ENCODE assay signal across 8 cellular contexts in the genomic region with DNA sequence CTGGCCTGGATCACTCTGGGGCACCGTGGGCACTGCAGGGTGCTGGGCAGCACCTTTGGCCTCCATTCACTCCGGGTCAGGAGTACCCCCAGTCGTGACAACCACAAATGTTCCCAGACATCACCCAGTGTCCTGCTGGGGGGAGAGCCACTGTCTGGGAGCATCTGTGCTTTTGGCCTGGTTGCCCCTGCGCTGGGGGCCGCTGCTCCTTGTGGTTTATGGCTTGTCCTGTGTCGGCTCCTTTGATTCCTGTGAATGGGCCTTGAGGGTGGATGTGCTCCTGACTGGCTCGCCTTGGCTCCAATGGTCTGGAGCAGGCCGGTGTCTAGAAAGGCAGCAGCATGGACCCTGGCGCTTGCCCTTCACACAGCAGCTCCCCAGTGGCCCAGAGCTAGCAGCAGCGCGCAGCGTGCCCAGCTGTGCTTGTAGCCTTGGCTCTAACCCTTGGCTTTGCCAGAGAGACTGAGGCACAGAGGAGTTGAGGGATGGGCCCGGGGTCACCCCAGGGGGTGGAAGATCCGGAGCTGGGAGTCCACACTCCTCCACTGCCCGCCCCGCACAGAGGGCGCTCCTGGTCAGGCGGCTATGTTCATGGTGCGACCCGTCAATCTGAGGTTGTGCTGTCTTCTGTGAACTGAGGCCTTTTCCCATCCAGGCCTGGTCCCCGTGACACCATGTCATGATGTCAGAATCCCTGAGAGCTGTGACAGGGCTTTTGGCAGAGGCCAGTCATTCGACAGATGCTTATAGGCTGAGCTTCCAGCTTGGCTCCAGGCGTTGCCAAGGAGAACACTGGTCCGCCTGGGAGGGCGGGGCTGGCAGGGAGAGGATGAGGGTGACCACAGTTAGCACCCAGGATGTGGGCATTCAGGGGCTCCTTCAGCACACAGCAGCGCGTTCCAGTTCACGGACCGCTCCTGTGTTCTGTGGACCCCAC. TPM values are rescaled to one million over a fixed set of nuclear protein-coding genes. Genes with fewer than 3 reads are reported as not detected.
DNase-seq lines count a peak whose midpoint lies in the region; ATAC-seq and TF ChIP-seq lines count a peak whose summit lies in the region.

No MANE protein-coding gene starts in this region.

- no peaks in the 10 kb centered on the region for H3K9me3 ChIP-seq in BLaER1 treated with 17β-estradiol and CSF1 and Interleukin-3, amounts not matched to agents 10 nM and 100 nM (replicated peaks in 1 of 11)
- H3K9me3 ChIP-seq in OCI-LY7 (ENCODE audit: low read length) = no peaks in the 10 kb centered on the region

- H3K9me2 ChIP-seq in OCI-LY7 (ENCODE audit: insufficient read depth, low read length) = no peaks in the 10 kb centered on the region

- no TSS peak for BruUV-seq in OCI-LY7 (replicated peaks; lab: Mats Ljungman, UMichigan)

- H3K27ac ChIP-seq in BLaER1 treated with 17β-estradiol and CSF1 and Interleukin-3, amounts not matched to agents 10 nM and 100 nM = peak overlapping the region in 7 of 11 experiments; percentile 47 to 100 (median 100); a peak in 12 of 22 replicates
- no peak overlapping the region for H3K27ac ChIP-seq in OCI-LY7 (ENCODE audit: low read depth, low read length, poor library complexity, severe bottlenecking)

- H3K4me3 Mint-ChIP-seq in endothelial cell (ENCODE audit: unreplicated experiment) = peak overlapping the region; percentile 72
- H3K4me3 Mint-ChIP-seq in natural killer cell treated with Interleukin-12 subunit alpha and Interleukin-12 subunit beta and Interleukin-15 and Interleukin-18, amount 100 ng/mL, for 72 hours = peak overlapping the region; percentile 95

- H3K27me3 Mint-ChIP-seq in endothelial cell (ENCODE audit: unreplicated experiment) = peaks cover 20% of the 10 kb centered on the region
- no peaks in the 10 kb centered on the region for H3K27me3 Mint-ChIP-seq in natural killer cell treated with Interleukin-12 subunit alpha and Interleukin-12 subunit beta and Interleukin-15 and Interleukin-18, amount 100 ng/mL, for 72 hours

- 0 out of 20 replicates have a peak overlapping the region, but pooled peaks of 2 of the 10 experiments have one; percentile 9 to 100 for H3K4me3 ChIP-seq in BLaER1 treated with 17β-estradiol and CSF1 and Interleukin-3, amounts not matched to agents 10 nM and 100 nM
- no peak overlapping the region for H3K4me3 ChIP-seq in OCI-LY7 (ENCODE audit: low read depth, low read length, poor library complexity, severe bottlenecking)

- H3K79me2 ChIP-seq in OCI-LY7 (ENCODE audit: insufficient read depth, low read depth, low read length) = peaks cover 88% of the 10 kb centered on the region

- peak; percentile 5 to 17 for ATAC-seq in natural killer cell treated with Interleukin-12 subunit alpha and Interleukin-12 subunit beta and Interleukin-15 and Interleukin-18, amount 100 ng/mL, for 72 hours
- ATAC-seq in SK-N-SH treated with all-trans-retinoic acid at 6 μM for 48 hours = no peak

- no peaks in the 10 kb centered on the region for H3K9me3 Mint-ChIP-seq in endothelial cell (ENCODE audit: unreplicated experiment)
- no peaks in the 10 kb centered on the region for H3K9me3 Mint-ChIP-seq in natural killer cell treated with Interleukin-12 subunit alpha and Interleukin-12 subunit beta and Interleukin-15 and Interleukin-18, amount 100 ng/mL, for 72 hours

- TF ChIP-seq CTCF in OCI-LY7 (conservative IDR thresholded peaks at IDR 0.05; ENCODE audit: low read length) (no peak), endothelial cell (IDR thresholded peaks at IDR 0.05; ENCODE audit: unreplicated experiment) (no peak)

- H3K27me3 ChIP-seq in BLaER1 treated with 17β-estradiol and CSF1 and Interleukin-3, amounts not matched to agents 10 nM and 100 nM = no peaks in the 10 kb centered on the region

- DNase-seq in OCI-LY7 (ENCODE audit: low spot score) (no peak), endothelial cell (ENCODE audit: low spot score) (no peak), SW480 (ENCODE audit: low spot score) (no peak)
- DNase-seq in natural killer cell treated with Interleukin-12 subunit alpha and Interleukin-12 subunit beta and Interleukin-15 and Interleukin-18, amount 100 ng/mL, for 72 hours (ENCODE audit: low spot score) = no peak
- DNase-seq in stimulated activated CD4-positive, alpha-beta T cell treated with anti-CD3 and anti-CD28 coated beads, Interleukin-15, amount 100 ng/mL, for 24 hours = no peak
- DNase-seq in NK-92 treated with Interleukin-12 subunit alpha and Interleukin-12 subunit beta, amount 100 ng/mL, for 24 hours (lab: John Stamatoyannopoulos, UW) = no peak

- peaks cover 50 to 81% (median 69%) of the 10 kb centered on the region in 10 experiments for H3K4me1 ChIP-seq in BLaER1 treated with 17β-estradiol and CSF1 and Interleukin-3, amounts not matched to agents 10 nM and 100 nM
- peaks cover 16% of the 10 kb centered on the region for H3K4me1 ChIP-seq in OCI-LY7 (ENCODE audit: insufficient read depth, low read length, poor library complexity, severe bottlenecking)

- intact Hi-C loops in OCI-LY7 (cut with micrococcal nuclease; ENCODE audit: unreplicated experiment) = no loop called here

- peak overlapping the region; percentile 94 to 99 (median 96); a peak in 20 of 22 replicates for H3K4me2 ChIP-seq in BLaER1 treated with 17β-estradiol and CSF1 and Interleukin-3, amounts not matched to agents 10 nM and 100 nM
- 0 out of 2 replicates have a peak overlapping the region, but pooled peaks have one; percentile 99 for H3K4me2 ChIP-seq in OCI-LY7 (ENCODE audit: low read length)

- CTCF ChIA-PET in OCI-LY7 (lab: Charles Lee; ENCODE audit: unreplicated experiment) = no interaction called here

- H3K9ac ChIP-seq in BLaER1 treated with 17β-estradiol and CSF1 and Interleukin-3, amounts not matched to agents 10 nM and 100 nM = peak overlapping the region; percentile 100; a peak in 20 of 22 replicates

- peaks cover 39 to 79% (median 72%) of the 10 kb centered on the region in 11 experiments for H3K36me3 ChIP-seq in BLaER1 treated with 17β-estradiol and CSF1 and Interleukin-3, amounts not matched to agents 10 nM and 100 nM
- H3K36me3 ChIP-seq in OCI-LY7 (ENCODE audit: insufficient read depth, low read length) = peaks cover 80% of the 10 kb centered on the region

- peaks cover 81 to 85% (median 82%) of the 10 kb centered on the region in 11 experiments for H4K20me1 ChIP-seq in BLaER1 treated with 17β-estradiol and CSF1 and Interleukin-3, amounts not matched to agents 10 nM and 100 nM
- peaks cover 33% of the 10 kb centered on the region for H4K20me1 ChIP-seq in OCI-LY7 (ENCODE audit: insufficient read depth, low read length)

- peaks cover 34% of the 10 kb centered on the region for H3K4me1 Mint-ChIP-seq in endothelial cell (ENCODE audit: unreplicated experiment)
- peaks cover 59 to 60% of the 10 kb centered on the region in 2 donors for H3K4me1 Mint-ChIP-seq in natural killer cell treated with Interleukin-12 subunit alpha and Interleukin-12 subunit beta and Interleukin-15 and Interleukin-18, amount 100 ng/mL, for 72 hours (ENCODE audit: low read depth in 2 of 2)

- H2AFZ ChIP-seq in OCI-LY7 (ENCODE audit: low read length) = no peak overlapping the region

- peak overlapping the region; percentile 21 for H3K27ac Mint-ChIP-seq in endothelial cell (ENCODE audit: unreplicated experiment)
- H3K27ac Mint-ChIP-seq in natural killer cell treated with Interleukin-12 subunit alpha and Interleukin-12 subunit beta and Interleukin-15 and Interleukin-18, amount 100 ng/mL, for 72 hours = peak overlapping the region; percentile 89 to 94

- H3K36me3 Mint-ChIP-seq in endothelial cell (ENCODE audit: low read depth, unreplicated experiment) = peaks cover 10% of the 10 kb centered on the region
- H3K36me3 Mint-ChIP-seq in natural killer cell treated with Interleukin-12 subunit alpha and Interleukin-12 subunit beta and Interleukin-15 and Interleukin-18, amount 100 ng/mL, for 72 hours = peaks cover 5% of the 10 kb centered on the region

- POLR2A ChIA-PET in OCI-LY7 (lab: Charles Lee) = no interaction called here

TF ChIP-seq in SK-N-SH treated with all-trans-retinoic acid at 6 μM for 48 hours, 23 proteins besides CTCF, POLR2A, EP300 and RAD21 (continues in another document):
- TF ChIP-seq GLIS3 (CRISPR knock-in tag; IDR thresholded peaks at IDR 0.05) = no peak

RNA-seq across cellular contexts. Expression of gene DAZAP1, which starts 4.1 kb away (rescaled TPM):
- 170 and 210 TPM in 2 replicates for total RNA-seq in OCI-LY7 (2014; rRNA removed; shearing (Covaris generic))
- total RNA-seq in OCI-LY7 (2022) = 373 and 383 TPM in 2 replicates
- 145 TPM for total RNA-seq in endothelial cell (ENCODE audit: unreplicated experiment)
- 100 to 1,000 TPM; 233 to 282 TPM for total RNA-seq in natural killer cell treated with Interleukin-12 subunit alpha and Interleukin-12 subunit beta and Interleukin-15 and Interleukin-18, amount 100 ng/mL, for 72 hours

RNA-seq across cellular contexts. Expression of gene GAMT, which starts 10.2 kb away (rescaled TPM):
- 9.7 and 14.4 TPM in 2 replicates for total RNA-seq in OCI-LY7 (2014; rRNA removed; shearing (Covaris generic))
- total RNA-seq in OCI-LY7 (2022) = 17.6 and 27.5 TPM in 2 replicates
- 18.1 TPM for total RNA-seq in endothelial cell (ENCODE audit: unreplicated experiment)
- total RNA-seq in natural killer cell treated with Interleukin-12 subunit alpha and Interleukin-12 subunit beta and Interleukin-15 and Interleukin-18, amount 100 ng/mL, for 72 hours = 10 to 100 TPM in 1 of 2 donors, 1 to 10 TPM in 1; 5.2 to 15.6 TPM

RNA-seq across cellular contexts. Expression of gene RPS15, which starts 26.7 kb away (rescaled TPM):
- 2,068 and 2,241 TPM in 2 replicates for total RNA-seq in OCI-LY7 (2014; rRNA removed; shearing (Covaris generic))
- total RNA-seq in OCI-LY7 (2022) (1,654 and 1,860 TPM in 2 replicates), endothelial cell (ENCODE audit: unreplicated experiment) (1,175 TPM)
- total RNA-seq in natural killer cell treated with Interleukin-12 subunit alpha and Interleukin-12 subunit beta and Interleukin-15 and Interleukin-18, amount 100 ng/mL, for 72 hours = 1,000 to 10,000 TPM in 1 of 2 donors, 100 to 1,000 TPM in 1; 757 to 1,081 TPM

RNA-seq across cellular contexts. Expression of gene NDUFS7, which starts 27.8 kb away (rescaled TPM):
- total RNA-seq in OCI-LY7 (2014; rRNA removed; shearing (Covaris generic)) = 125 and 132 TPM in 2 replicates
- total RNA-seq in OCI-LY7 (2022) = 147 and 148 TPM in 2 replicates
- 84.0 TPM for total RNA-seq in endothelial cell (ENCODE audit: unreplicated experiment)
- 10 to 100 TPM; 89.1 to 89.5 TPM for total RNA-seq in natural killer cell treated with Interleukin-12 subunit alpha and Interleukin-12 subunit beta and Interleukin-15 and Interleukin-18, amount 100 ng/mL, for 72 hours

RNA-seq across cellular contexts. Expression of gene APC2, which starts 38.4 kb away (rescaled TPM):
- 0.23 and 0.57 TPM in 2 replicates for total RNA-seq in OCI-LY7 (2014; rRNA removed; shearing (Covaris generic))
- 2.4 and 5.5 TPM in 2 replicates for total RNA-seq in OCI-LY7 (2022)
- total RNA-seq in endothelial cell (ENCODE audit: unreplicated experiment) = 1.9 TPM
- under 1 TPM; 0.05 to 0.17 TPM for total RNA-seq in natural killer cell treated with Interleukin-12 subunit alpha and Interleukin-12 subunit beta and Interleukin-15 and Interleukin-18, amount 100 ng/mL, for 72 hours
